Comparison of ENCODE assay signal across 8 cellular contexts in genomic region chr9:96874947-96875459, GRCh38. TPM values are rescaled to one million over a fixed set of nuclear protein-coding genes. Genes with fewer than 3 reads are reported as not detected.
DNase-seq lines count a peak whose midpoint lies in the region; ATAC-seq and TF ChIP-seq lines count a peak whose summit lies in the region.

No MANE protein-coding gene starts in this region.

- H4K20me1 ChIP-seq in OCI-LY3 (ENCODE audit: insufficient read depth, low read length), result no peaks in the 10 kb centered on the region

- intact Hi-C loops in MCF 10A (cut with micrococcal nuclease), result loop anchor here (2.0 kb wide), 1 partner anchor 16 kb away; no protein-coding TSS in a partner anchor
- intact Hi-C loops in left colon (cut with DNase I, micrococcal nuclease), result no loop called here
- intact Hi-C loops in ovary (cut with DNase I), result no loop called here

- peak overlapping the region; percentile 96 for H2AFZ ChIP-seq in OCI-LY3 (ENCODE audit: low read depth, low read length)

- H3K27ac Mint-ChIP-seq in MCF 10A (ENCODE audit: low read depth, unreplicated experiment), result peak overlapping the region; percentile 99

- no peak for DNase-seq in BE2C
- peak; percentile 94 for DNase-seq in MCF 10A (ENCODE audit: unreplicated experiment)
- DNase-seq in left colon, result peak; percentile 68 to 83
- DNase-seq in ovary, result no peak

- TF ChIP-seq POLR2A in ovary (IDR thresholded peaks at IDR 0.05), result no peak

- peak overlapping the region; percentile 79 for H3K4me3 ChIP-seq in BE2C (ENCODE audit: low read depth, low read length)
- H3K4me3 ChIP-seq in OCI-LY3 (ENCODE audit: low read length), result peak overlapping the region; percentile 80
- peak overlapping the region in 4 of 5 donors; percentile 44 to 62 (median 53) for H3K4me3 ChIP-seq in subcutaneous abdominal adipose tissue (ENCODE audit: low read depth in 1 of 5, low read length in 5 of 5)
- H3K4me3 ChIP-seq in ovary, result no peak overlapping the region

- peak overlapping the region; percentile 79 for H3K4me2 ChIP-seq in OCI-LY3 (ENCODE audit: low read length)

- TF ChIP-seq CTCF in BE2C (IDR thresholded peaks at IDR 0.05; ENCODE audit: low read depth, low read length) (no peak), OCI-LY3 (IDR thresholded peaks at IDR 0.05; ENCODE audit: low read depth, low read length) (no peak), MCF 10A (IDR thresholded peaks at IDR 0.05; ENCODE audit: unreplicated experiment) (no peak), ovary (IDR thresholded peaks at IDR 0.05) (no peak)

- CTCF ChIA-PET in MCF 10A (lab: Yijun Ruan, JAX), result interaction anchor here (0.6 to 9.9 kb wide), 8 partner anchors 9 to 536 kb away, joined by 3 to 81 read pairs (median 4); no protein-coding TSS in a partner anchor

- H3K27me3 ChIP-seq in BE2C (peaks cover 3% of the 10 kb centered on the region; the same call in 1 of the 2 replicates), OCI-LY3 (ENCODE audit: low read depth, low read length) (no peaks in the 10 kb centered on the region), subcutaneous abdominal adipose tissue (ENCODE audit: control insufficient read depth in 5 of 5, insufficient read depth in 4 of 5, low read length in 5 of 5) (peaks cover 25 to 36% (median 27%) of the 10 kb centered on the region in 5 donors), ovary (no peaks in the 10 kb centered on the region)

- no TSS peak for BruUV-seq in MCF 10A (replicated peaks; lab: Mats Ljungman, UMichigan)

- no peaks in the 10 kb centered on the region for H3K79me2 ChIP-seq in OCI-LY3 (ENCODE audit: low read length)

- no peak overlapping the region for H3K27ac ChIP-seq in OCI-LY3 (ENCODE audit: low read length)
- no peak overlapping the region for H3K27ac ChIP-seq in subcutaneous abdominal adipose tissue (ENCODE audit: low read depth, low read length)
- no peak overlapping the region for H3K27ac ChIP-seq in ovary

- H3K36me3 Mint-ChIP-seq in MCF 10A (ENCODE audit: insufficient read depth, unreplicated experiment), result no peaks in the 10 kb centered on the region

- no peaks in the 10 kb centered on the region for H3K4me1 ChIP-seq in BE2C
- H3K4me1 ChIP-seq in OCI-LY3 (ENCODE audit: low read length), result peaks cover 19% of the 10 kb centered on the region
- H3K4me1 ChIP-seq in subcutaneous abdominal adipose tissue (ENCODE audit: control insufficient read depth in 5 of 5, insufficient read depth in 5 of 5, low read length in 5 of 5), result peaks cover 0 to 15% (median 14%) of the 10 kb centered on the region in 5 donors
- no peaks in the 10 kb centered on the region for H3K4me1 ChIP-seq in ovary (ENCODE audit: insufficient read depth)

- POLR2A ChIA-PET in MCF 10A (lab: Yijun Ruan, JAX), result interaction anchor here (0.6 to 10.5 kb wide), 20 partner anchors 9 to 760 kb away, joined by 3 to 124 read pairs (median 4); partner anchors contain the start of genes CTSV, TSTD2 and ZNF782

- no peak for TF ChIP-seq EP300 in ovary (IDR thresholded peaks at IDR 0.05)

- H3K9me3 ChIP-seq in BE2C (no peaks in the 10 kb centered on the region), OCI-LY3 (ENCODE audit: insufficient read depth, low read length) (no peaks in the 10 kb centered on the region), subcutaneous abdominal adipose tissue (ENCODE audit: control insufficient read depth in 5 of 5, low read length in 5 of 5) (no peaks in the 10 kb centered on the region), ovary (no peaks in the 10 kb centered on the region)

- H3K27me3 Mint-ChIP-seq in MCF 10A (ENCODE audit: insufficient read depth, unreplicated experiment), result no peaks in the 10 kb centered on the region

- H3K4me1 Mint-ChIP-seq in MCF 10A (ENCODE audit: insufficient read depth, unreplicated experiment), result peaks cover 24% of the 10 kb centered on the region

- peak overlapping the region; percentile 92 for H3K4me3 Mint-ChIP-seq in MCF 10A (ENCODE audit: unreplicated experiment)

- 30 to 41% (median 32%) methylated on average over 13 of the region's 13 CpGs for whole genome bisulfite sequencing in ovary, 3 donors

- H3K36me3 ChIP-seq in BE2C, result no peaks in the 10 kb centered on the region
- H3K36me3 ChIP-seq in OCI-LY3 (replicated peaks; ENCODE audit: low read depth, low read length), result no peaks in the 10 kb centered on the region
- H3K36me3 ChIP-seq in subcutaneous abdominal adipose tissue (ENCODE audit: control insufficient read depth in 5 of 5, insufficient read depth in 5 of 5, low read length in 5 of 5), result no peaks in the 10 kb centered on the region
- no peaks in the 10 kb centered on the region for H3K36me3 ChIP-seq in ovary

- H3K9ac ChIP-seq in OCI-LY3 (ENCODE audit: low read length), result peak overlapping the region; percentile 59
- no peak overlapping the region for H3K9ac ChIP-seq in subcutaneous abdominal adipose tissue (ENCODE audit: low read length in 5 of 5)

- H3K9me3 Mint-ChIP-seq in MCF 10A (ENCODE audit: unreplicated experiment), result no peaks in the 10 kb centered on the region

- peak; percentile 50 for ATAC-seq in GM18873 (IDR thresholded peaks at IDR 0.05; ENCODE audit: low FRiP score, unreplicated experiment)
- ATAC-seq in HG03095 (IDR thresholded peaks at IDR 0.05; ENCODE audit: unreplicated experiment), result peak; percentile 60
- ATAC-seq in left colon, result peak; percentile 88

RNA-seq across cellular contexts. Expression of gene ZNF782, which starts 20.7 kb away (rescaled TPM):
- 3.4 TPM for polyA plus RNA-seq in BE2C (2012; ENCODE audit: insufficient read depth, insufficient read length, low read depth)
- total RNA-seq in MCF 10A (2022), result 5.2 and 6.0 TPM in 2 replicates
- 1 to 10 TPM; 4.5 to 5.1 TPM for total RNA-seq in left colon
- 10 to 100 TPM in 3 of 7 donors, 1 to 10 TPM in 4; 7.7 to 12.4 (median 9.9) TPM for total RNA-seq in ovary
- polyA plus RNA-seq in ovary, result 1 to 10 TPM; 2.8 to 3.5 TPM

RNA-seq across cellular contexts. Expression of gene NUTM2G, which starts 53.6 kb away (rescaled TPM):
- 1.4 TPM for polyA plus RNA-seq in BE2C (2012; ENCODE audit: insufficient read depth, insufficient read length, low read depth)
- not detected in 2 replicates for total RNA-seq in MCF 10A (2022)
- total RNA-seq in left colon, result not detected
- total RNA-seq in ovary, result not detected
- polyA plus RNA-seq in ovary, result not detected

Comparison
In these comparisons a context has a peak if more than half of its experiments do, and no peak if none do; other contexts are left out.
1. DNase-seq: peak in MCF 10A (single experiment) and left colon (2 of 2); none in BE2C (single experiment) and ovary (0 of 5).
2. Peak in every context shown above with its lines, with median percentiles within 50 percentile points of each other: ATAC-seq.